Comparison of ENCODE assay signal across 9 cellular contexts in the genomic region with DNA sequence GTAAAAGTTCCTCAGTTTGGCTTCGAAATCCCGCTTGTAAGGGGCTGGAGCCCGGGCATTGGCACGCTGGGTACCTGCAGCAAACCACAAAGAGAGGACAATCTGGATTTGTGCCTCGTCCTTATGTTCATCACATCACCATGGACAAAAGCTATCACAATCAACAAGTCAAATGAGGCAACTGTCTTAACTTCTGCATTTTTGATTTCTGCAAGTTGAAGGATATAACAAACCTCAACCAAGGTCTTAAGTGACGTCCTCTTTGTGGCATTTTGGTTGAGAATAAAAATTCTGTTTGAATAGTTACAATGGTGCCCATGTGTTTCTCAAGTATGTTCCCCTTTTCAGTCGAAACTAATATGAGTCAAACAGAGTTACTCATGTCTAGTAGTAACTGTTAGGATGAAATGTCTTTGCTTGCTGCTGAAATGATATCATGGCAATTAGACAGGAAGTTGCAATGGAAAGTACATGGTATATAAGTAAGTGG.
DNase-seq lines count a peak whose midpoint lies in the region; ATAC-seq and TF ChIP-seq lines count a peak whose summit lies in the region.
"Had no signal": no experiment of that assay in that cellular context is flagged by ENCODE, and none has a peak within 500 bp of the region (broad histone marks: within the 10 kb centered on the region; RNA-seq: fewer than 3 reads in every experiment).

No MANE protein-coding gene starts in this region.

- no peaks in the 10 kb centered on the region for H3K9me2 ChIP-seq in GM23338 (ENCODE audit: insufficient read depth)

- peak overlapping the region; percentile 49; the same call in 1 of the 2 replicates for H3K27ac Mint-ChIP-seq in GM23338

- H3K27ac ChIP-seq in GM23338 (ENCODE audit: low read depth): no peak overlapping the region
- peak overlapping the region in 1 of 4 donors; percentile 53 for H3K27ac ChIP-seq in body of pancreas
- no peak overlapping the region for H3K27ac ChIP-seq in thyroid gland
- H3K27ac ChIP-seq: KMS-11 had no signal

- intact Hi-C loops in body of pancreas (cut with DNase I): no loop called here
- intact Hi-C loops in thyroid gland (cut with DNase I): no loop called here

- no peaks in the 10 kb centered on the region for H3K9me3 Mint-ChIP-seq in GM23338

- TF ChIP-seq CTCF in GM23338 (conservative IDR thresholded peaks at IDR 0.05; ENCODE audit: low read depth in 2 of 2) (no peak), body of pancreas (IDR thresholded peaks at IDR 0.05) (no peak), thyroid gland (IDR thresholded peaks at IDR 0.05) (no peak)

- H3K4me2 ChIP-seq in GM23338: no peak overlapping the region
- no peak overlapping the region for H3K4me2 ChIP-seq in skeletal muscle satellite cell (ENCODE audit: low read length)
- H3K4me2 ChIP-seq: KMS-11 had no signal

- no peak for DNase-seq in GM23338 (ENCODE audit: low spot score)
- DNase-seq in M059J (ENCODE audit: low read depth): peak; percentile 59
- peak in 1 of 4 donors; percentile 39 for DNase-seq in body of pancreas
- DNase-seq in kidney glomerular epithelial cell (lab: John Stamatoyannopoulos, UW): no peak
- DNase-seq in thyroid gland: no peak
- no peak for DNase-seq in NCI-H446 treated with DMSO at 0.1 percent for 48 hours (lab: John Stamatoyannopoulos, UW)

- H3K36me3 Mint-ChIP-seq in GM23338 (ENCODE audit: low read depth): no peaks in the 10 kb centered on the region

- no peaks in the 10 kb centered on the region for H3F3A ChIP-seq in GM23338 (replicated peaks; ENCODE audit: low read depth)

- peak overlapping the region; percentile 22 for H3K9ac ChIP-seq in skeletal muscle satellite cell (ENCODE audit: low read depth, low read length)
- H3K9ac ChIP-seq: KMS-11 had no signal

- H3K9me3 ChIP-seq in body of pancreas (no peaks in the 10 kb centered on the region), skeletal muscle satellite cell (replicated peaks; ENCODE audit: low read length) (no peaks in the 10 kb centered on the region), thyroid gland (no peaks in the 10 kb centered on the region)

- peaks cover 6% of the 10 kb centered on the region; the same call in 1 of the 2 replicates for H3K4me1 ChIP-seq in GM23338 (ENCODE audit: insufficient read depth)
- no peaks in the 10 kb centered on the region for H3K4me1 ChIP-seq in body of pancreas
- H3K4me1 ChIP-seq in skeletal muscle satellite cell (ENCODE audit: control insufficient read depth, insufficient read depth, low read length): peaks cover 58% of the 10 kb centered on the region
- peaks cover 0 to 6% of the 10 kb centered on the region in 2 donors for H3K4me1 ChIP-seq in thyroid gland

- H3K36me3 ChIP-seq in GM23338 (ENCODE audit: insufficient read depth): no peaks in the 10 kb centered on the region
- no peaks in the 10 kb centered on the region for H3K36me3 ChIP-seq in body of pancreas (replicated peaks in 1 of 2; ENCODE audit: insufficient read depth in 1 of 2, low read depth in 2 of 2)
- H3K36me3 ChIP-seq in skeletal muscle satellite cell (ENCODE audit: insufficient read depth, low read length): peaks cover 7% of the 10 kb centered on the region
- no peaks in the 10 kb centered on the region for H3K36me3 ChIP-seq in thyroid gland

- no peaks in the 10 kb centered on the region for H4K20me1 ChIP-seq in GM23338 (replicated peaks; ENCODE audit: insufficient read depth)

- peak; percentile 93 for ATAC-seq in GM18502 (IDR thresholded peaks at IDR 0.05; ENCODE audit: poor library complexity, unreplicated experiment)
- no peak for ATAC-seq in GM23338
- ATAC-seq in body of pancreas: peak; percentile 12

- peaks cover 4% of the 10 kb centered on the region for H3K27me3 Mint-ChIP-seq in GM23338 (ENCODE audit: insufficient read depth, low read depth, poor library complexity)

- TF ChIP-seq POLR2A in body of pancreas (IDR thresholded peaks at IDR 0.05) (no peak), thyroid gland (IDR thresholded peaks at IDR 0.05) (no peak)

- H3K79me2 ChIP-seq in GM23338 (replicated peaks; ENCODE audit: insufficient read depth): no peaks in the 10 kb centered on the region

- H3K27me3 ChIP-seq in GM23338 (ENCODE audit: insufficient read depth) (no peaks in the 10 kb centered on the region), body of pancreas (no peaks in the 10 kb centered on the region), skeletal muscle satellite cell (ENCODE audit: control insufficient read depth, insufficient read depth, low read length) (no peaks in the 10 kb centered on the region), thyroid gland (no peaks in the 10 kb centered on the region)

- WGBS in body of pancreas, 2 donors: 52 to 70% methylated on average over 7 of the region's 7 CpGs
- 80 to 94% methylated on average over 7 of the region's 7 CpGs for WGBS in thyroid gland, 2 donors

- H3K4me3 Mint-ChIP-seq in GM23338: no peak overlapping the region

- no peak overlapping the region for H3K4me3 ChIP-seq in GM23338
- no peak overlapping the region for H3K4me3 ChIP-seq in body of pancreas
- H3K4me3 ChIP-seq in skeletal muscle satellite cell (ENCODE audit: low read length): no peak overlapping the region
- H3K4me3 ChIP-seq in thyroid gland (replicated peaks in 1 of 3): no peak overlapping the region

- no peak overlapping the region for H2AFZ ChIP-seq in GM23338

- peaks cover 3% of the 10 kb centered on the region; the same call in 1 of the 3 replicates for H3K4me1 Mint-ChIP-seq in GM23338

TF ChIP-seq in GM23338, 12 proteins besides CTCF, POLR2A, EP300 and RAD21 (continues in another document):
- TF ChIP-seq JUNB (IDR thresholded peaks at IDR 0.05; ENCODE audit: unreplicated experiment): no peak
- no peak for TF ChIP-seq REST (IDR thresholded peaks at IDR 0.05; ENCODE audit: unreplicated experiment)
- no peak for TF ChIP-seq EZH2 (IDR thresholded peaks at IDR 0.05; ENCODE audit: low read depth, unreplicated experiment)
- no peak for TF ChIP-seq ZNF114 (CRISPR knock-in tag; IDR thresholded peaks at IDR 0.05)
